10 cellular contexts compared by ENCODE assay signal in the genomic region with DNA sequence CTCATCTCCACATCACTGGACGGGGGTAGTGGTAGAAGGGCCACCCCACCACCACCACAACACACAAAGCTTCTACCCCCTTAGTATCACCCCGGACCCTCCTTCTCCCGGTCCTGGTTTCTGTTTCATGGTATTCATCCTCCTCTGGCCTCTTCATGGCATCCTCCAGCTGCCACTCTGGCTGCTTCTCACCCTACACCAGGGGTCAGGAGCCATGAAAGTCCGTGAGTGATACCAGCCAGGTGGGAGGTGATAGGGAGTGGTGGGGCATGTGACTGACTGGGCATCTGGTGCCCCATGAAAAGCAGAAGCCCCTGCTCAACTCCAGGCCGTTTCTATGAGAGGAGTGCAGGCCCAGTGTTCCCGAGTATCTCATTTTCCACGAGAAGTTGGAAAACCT.
A peak's percentile ranks its signal among the peaks of the same experiment; 100 is the strongest.
DNase-seq lines count a peak whose midpoint lies in the region; ATAC-seq and TF ChIP-seq lines count a peak whose summit lies in the region.
"Had no signal": no experiment of that assay in that cellular context is flagged by ENCODE, and none has a peak within 500 bp of the region (broad histone marks: within the 10 kb centered on the region; RNA-seq: fewer than 3 reads in every experiment).

No MANE protein-coding gene starts in this region.

- no peaks in the 10 kb centered on the region for H3K9me3 Mint-ChIP-seq in activated CD8-positive, alpha-beta T cell treated with anti-CD3 and anti-CD28 coated beads for 36 hours

- no peak for TF ChIP-seq CTCF in activated CD8-positive, alpha-beta T cell treated with anti-CD3 and anti-CD28 coated beads for 36 hours (IDR thresholded peaks at IDR 0.05)
- no peak for TF ChIP-seq CTCF in right atrium auricular region (IDR thresholded peaks at IDR 0.05)
- TF ChIP-seq CTCF in sigmoid colon (IDR thresholded peaks at IDR 0.05) = no peak

- no peak for TF ChIP-seq POLR2A in sigmoid colon (IDR thresholded peaks at IDR 0.05)

- no peak for ATAC-seq in activated CD8-positive, alpha-beta T cell treated with anti-CD3 and anti-CD28 coated beads for 36 hours
- no peak for ATAC-seq in HG03196 (IDR thresholded peaks at IDR 0.05; ENCODE audit: unreplicated experiment)
- ATAC-seq in HG02678 (IDR thresholded peaks at IDR 0.05; ENCODE audit: unreplicated experiment) = no peak

- no peak for TF ChIP-seq EP300 in sigmoid colon (IDR thresholded peaks at IDR 0.05)

- no peak overlapping the region for H3K4me2 ChIP-seq in BLaER1

- CTCF ChIA-PET in activated CD8-positive, alpha-beta T cell treated with anti-CD3 and anti-CD28 coated beads for 36 hours (lab: Charles Lee) = interaction anchor here (1.2 kb wide), 1 partner anchor 12 kb away, joined by 3 read pairs; no protein-coding TSS in a partner anchor

- DNase-seq in activated CD8-positive, alpha-beta T cell treated with anti-CD3 and anti-CD28 coated beads for 36 hours = no peak
- no peak for DNase-seq in right atrium auricular region (ENCODE audit: low spot score)
- no peak for DNase-seq in sigmoid colon
- DNase-seq in MG63 = no peak
- DNase-seq in NCI-H748 treated with DMSO at 0.1 percent for 48 hours (lab: John Stamatoyannopoulos, UW) = no peak
- DNase-seq: activated CD4-positive, alpha-beta T cell treated with anti-CD3 and anti-CD28 coated beads for 48 hours; Kasumi-1 had no signal

- H3K4me3 ChIP-seq in BLaER1 (no peak overlapping the region), right atrium auricular region (no peak overlapping the region), sigmoid colon (no peak overlapping the region), MG63 (no peak overlapping the region)

- WGBS in sigmoid colon, 2 donors = 93 to 94% methylated on average over 7 of the region's 7 CpGs

- H4K20me1 ChIP-seq in BLaER1 = no peaks in the 10 kb centered on the region

- no peak overlapping the region for H3K9ac ChIP-seq in BLaER1

- H3K4me1 ChIP-seq in BLaER1 (peaks cover 11% of the 10 kb centered on the region), right atrium auricular region (peaks cover 0 to 53% of the 10 kb centered on the region in 2 donors), sigmoid colon (peaks cover 0 to 30% (median 27%) of the 10 kb centered on the region in 4 donors)

- H3K9me3 ChIP-seq in BLaER1 = no peaks in the 10 kb centered on the region; the same call in 1 of the 2 replicates
- no peaks in the 10 kb centered on the region for H3K9me3 ChIP-seq in right atrium auricular region
- no peaks in the 10 kb centered on the region for H3K9me3 ChIP-seq in sigmoid colon
- no peaks in the 10 kb centered on the region for H3K9me3 ChIP-seq in MG63

- H3K36me3 ChIP-seq in BLaER1 (peaks cover 81% of the 10 kb centered on the region), right atrium auricular region (no peaks in the 10 kb centered on the region), sigmoid colon (no peaks in the 10 kb centered on the region), MG63 (no peaks in the 10 kb centered on the region)

- no peaks in the 10 kb centered on the region for H3K27me3 Mint-ChIP-seq in activated CD8-positive, alpha-beta T cell treated with anti-CD3 and anti-CD28 coated beads for 36 hours

- POLR2A ChIA-PET in activated CD8-positive, alpha-beta T cell treated with anti-CD3 and anti-CD28 coated beads for 36 hours (lab: Charles Lee) = interaction anchor here (0.6 kb wide), 1 partner anchor 9 kb away, joined by 3 read pairs; no protein-coding TSS in a partner anchor

- no peak overlapping the region for H3K4me3 Mint-ChIP-seq in activated CD8-positive, alpha-beta T cell treated with anti-CD3 and anti-CD28 coated beads for 36 hours

- intact Hi-C loops in activated CD8-positive, alpha-beta T cell treated with anti-CD3 and anti-CD28 coated beads for 36 hours (cut with micrococcal nuclease) = no loop called here
- intact Hi-C loops in sigmoid colon (cut with DNase I) = no loop called here

- H3K36me3 Mint-ChIP-seq in activated CD8-positive, alpha-beta T cell treated with anti-CD3 and anti-CD28 coated beads for 36 hours (ENCODE audit: low read depth) = peaks cover 72% of the 10 kb centered on the region

- peak overlapping the region; percentile 22; the same call in 1 of the 2 replicates for H3K27ac ChIP-seq in BLaER1
- H3K27ac ChIP-seq in right atrium auricular region = peak overlapping the region; percentile 66 to 76
- peak overlapping the region; percentile 48 to 74 (median 66) for H3K27ac ChIP-seq in sigmoid colon

- no peaks in the 10 kb centered on the region for H3K27me3 ChIP-seq in BLaER1
- no peaks in the 10 kb centered on the region for H3K27me3 ChIP-seq in right atrium auricular region
- no peaks in the 10 kb centered on the region for H3K27me3 ChIP-seq in sigmoid colon
- H3K27me3 ChIP-seq in MG63 = no peaks in the 10 kb centered on the region

- H3K27ac Mint-ChIP-seq in activated CD8-positive, alpha-beta T cell treated with anti-CD3 and anti-CD28 coated beads for 36 hours = peak overlapping the region; percentile 60

- H3K4me1 Mint-ChIP-seq in activated CD8-positive, alpha-beta T cell treated with anti-CD3 and anti-CD28 coated beads for 36 hours (ENCODE audit: low read depth) = peaks cover 23% of the 10 kb centered on the region
